Comparison of ENCODE assay signal across 9 cellular contexts in genomic region chr12:121918679-121919038, GRCh38. TPM values are rescaled to one million over a fixed set of nuclear protein-coding genes. Genes with fewer than 3 reads are reported as not detected.
DNase-seq lines count a peak whose midpoint lies in the region; ATAC-seq and TF ChIP-seq lines count a peak whose summit lies in the region.
"Had no signal": no experiment of that assay in that cellular context is flagged by ENCODE, and none has a peak within 500 bp of the region (broad histone marks: within the 10 kb centered on the region; RNA-seq: fewer than 3 reads in every experiment).

No MANE protein-coding gene starts in this region.

- H3K79me2 ChIP-seq in DOHH2 (ENCODE audit: control insufficient read depth, low read length) = peaks cover 24% of the 10 kb centered on the region
- H3K79me2 ChIP-seq in SK-N-SH (ENCODE audit: insufficient read depth) = 0 out of 2 replicates have a peak, but pooled peaks cover 3% of the 10 kb centered on the region

- H3K27ac Mint-ChIP-seq in activated naive CD8-positive, alpha-beta T cell treated with anti-CD3 and anti-CD28 coated beads, Interleukin-2, amount 10 ng/mL, durations not matched to agents 7 days and 5 days = no peak overlapping the region

- H3K4me1 ChIP-seq in DOHH2 (ENCODE audit: control insufficient read depth, low read length) = peaks cover 54% of the 10 kb centered on the region
- peaks cover 13% of the 10 kb centered on the region for H3K4me1 ChIP-seq in mononuclear cell (ENCODE audit: insufficient read depth, low read length)
- H3K4me1 ChIP-seq in SK-N-SH (ENCODE audit: control insufficient read depth in 1 of 2, insufficient read depth in 2 of 2, low read depth in 1 of 2, low read length in 1 of 2) = peaks cover 0 to 10% of the 10 kb centered on the region in 2 experiments; a peak in 1 of 4 replicates

- no peaks in the 10 kb centered on the region for H3K9me2 ChIP-seq in DOHH2 (replicated peaks; ENCODE audit: control insufficient read depth, low read length)
- no peaks in the 10 kb centered on the region for H3K9me2 ChIP-seq in SK-N-SH

- DNase-seq in HFF-Myc (ENCODE audit: extremely low read depth, low read depth) (no peak), NCI-H2029 treated with DMSO at 0.1 percent for 48 hours (lab: John Stamatoyannopoulos, UW) (no peak), SK-N-SH (no peak), SW 1271 (lab: John Stamatoyannopoulos, UW) (no peak)
- DNase-seq in activated naive CD8-positive, alpha-beta T cell treated with anti-CD3 and anti-CD28 coated beads, Interleukin-2, amount 10 ng/mL, durations not matched to agents 7 days and 5 days = no peak

- CTCF ChIA-PET in SK-N-SH (lab: Yijun Ruan, JAX) = no interaction called here

- H3K36me3 ChIP-seq in DOHH2 (ENCODE audit: control insufficient read depth, low read length) (peaks cover 47% of the 10 kb centered on the region), SK-N-SH (replicated peaks in 1 of 2; ENCODE audit: control insufficient read depth in 1 of 2, insufficient read depth in 2 of 2, low read length in 1 of 2) (peaks cover 34 to 46% of the 10 kb centered on the region in 2 experiments)

- peaks cover 2% of the 10 kb centered on the region for H3K36me3 Mint-ChIP-seq in activated naive CD8-positive, alpha-beta T cell treated with anti-CD3 and anti-CD28 coated beads, Interleukin-2, amount 10 ng/mL, durations not matched to agents 7 days and 5 days

- H2AFZ ChIP-seq in SK-N-SH (ENCODE audit: low read depth) = no peak overlapping the region

- H4K20me1 ChIP-seq in DOHH2 (ENCODE audit: control insufficient read depth, insufficient read depth, low read depth, low read length) = no peaks in the 10 kb centered on the region
- no peaks in the 10 kb centered on the region for H4K20me1 ChIP-seq in SK-N-SH (ENCODE audit: insufficient read depth)

- H3K4me3 ChIP-seq in DOHH2 (ENCODE audit: low read length) (peak overlapping the region; percentile 89), HFF-Myc (replicated peaks; ENCODE audit: low read depth, low read length) (peak overlapping the region; percentile 12), mononuclear cell (ENCODE audit: low read length) (peak overlapping the region; percentile 14), SK-N-SH (ENCODE audit: low read depth in 2 of 2, low read length in 1 of 2) (no peak overlapping the region)

- WGBS in SK-N-SH (ENCODE audit: low lambda C conversion rate) = 100% methylated on average over 13 of the region's 22 CpGs

- POLR2A ChIA-PET in activated naive CD8-positive, alpha-beta T cell treated with anti-CD3 and anti-CD28 coated beads, Interleukin-2, amount 10 ng/mL, durations not matched to agents 7 days and 5 days (lab: Charles Lee) = interaction anchor here (0.9 to 1.3 kb wide), 5 partner anchors 9 to 117 kb away, joined by 3 to 4 read pairs (median 3); partner anchors contain the start of gene SETD1B
- POLR2A ChIA-PET in SK-N-SH (lab: Yijun Ruan, JAX) = no interaction called here

- TF ChIP-seq EP300 in SK-N-SH (IDR thresholded peaks at IDR 0.05; ENCODE audit: borderline replicate concordance in 1 of 2, low read depth in 1 of 2, low read length in 1 of 2) = no peak

- H3K9me3 Mint-ChIP-seq in activated naive CD8-positive, alpha-beta T cell treated with anti-CD3 and anti-CD28 coated beads, Interleukin-2, amount 10 ng/mL, durations not matched to agents 7 days and 5 days = no peaks in the 10 kb centered on the region

- H3K9me3 ChIP-seq in DOHH2 (ENCODE audit: control insufficient read depth, insufficient read depth, low read length) = no peaks in the 10 kb centered on the region
- H3K9me3 ChIP-seq in mononuclear cell (ENCODE audit: low read depth, low read length) = no peaks in the 10 kb centered on the region
- no peaks in the 10 kb centered on the region for H3K9me3 ChIP-seq in SK-N-SH

- peak overlapping the region; percentile 84 for H3K4me3 Mint-ChIP-seq in activated naive CD8-positive, alpha-beta T cell treated with anti-CD3 and anti-CD28 coated beads, Interleukin-2, amount 10 ng/mL, durations not matched to agents 7 days and 5 days

- TF ChIP-seq CTCF in DOHH2 (IDR thresholded peaks at IDR 0.05; ENCODE audit: low read depth, low read length, poor library complexity, severe bottlenecking) (no peak), HFF-Myc (IDR thresholded peaks at IDR 0.05; ENCODE audit: low read depth, low read length, missing control alignments) (no peak), SK-N-SH (IDR thresholded peaks at IDR 0.05) (no peak)

- H3F3A ChIP-seq in DOHH2 (ENCODE audit: control insufficient read depth, insufficient read depth) (peaks cover 19% of the 10 kb centered on the region), SK-N-SH (replicated peaks; ENCODE audit: insufficient read depth) (peaks cover 15% of the 10 kb centered on the region)

- no peaks in the 10 kb centered on the region for H3K27me3 ChIP-seq in DOHH2 (ENCODE audit: control insufficient read depth, low read length)
- no peaks in the 10 kb centered on the region for H3K27me3 ChIP-seq in mononuclear cell (ENCODE audit: insufficient read depth, low read length)
- H3K27me3 ChIP-seq in SK-N-SH (ENCODE audit: insufficient read depth) = no peaks in the 10 kb centered on the region

- no peak for TF ChIP-seq RAD21 in SK-N-SH (IDR thresholded peaks at IDR 0.05; ENCODE audit: low read length)

- H3K9ac ChIP-seq in SK-N-SH = no peak overlapping the region

- H3K27ac ChIP-seq in DOHH2 (ENCODE audit: low read depth, low read length) (peak overlapping the region; percentile 78), SK-N-SH (ENCODE audit: low read depth in 2 of 2, low read length in 1 of 2) (no peak overlapping the region)

- H3K4me2 ChIP-seq in DOHH2 (ENCODE audit: low read length) (peak overlapping the region; percentile 97), SK-N-SH (no peak overlapping the region)

- ATAC-seq in activated naive CD8-positive, alpha-beta T cell treated with anti-CD3 and anti-CD28 coated beads, Interleukin-2, amount 10 ng/mL, durations not matched to agents 7 days and 5 days (ENCODE audit: low read depth) = no peak
- no peak for ATAC-seq in HG03025 (IDR thresholded peaks at IDR 0.05; ENCODE audit: low FRiP score, unreplicated experiment)

- H3K27me3 Mint-ChIP-seq in activated naive CD8-positive, alpha-beta T cell treated with anti-CD3 and anti-CD28 coated beads, Interleukin-2, amount 10 ng/mL, durations not matched to agents 7 days and 5 days = no peaks in the 10 kb centered on the region

- H3K4me1 Mint-ChIP-seq in activated naive CD8-positive, alpha-beta T cell treated with anti-CD3 and anti-CD28 coated beads, Interleukin-2, amount 10 ng/mL, durations not matched to agents 7 days and 5 days = peaks cover 8% of the 10 kb centered on the region

TF ChIP-seq in SK-N-SH, 30 proteins besides CTCF, POLR2A, EP300 and RAD21 (continues in another document):
- no peak for TF ChIP-seq USF2 (IDR thresholded peaks at IDR 0.05; ENCODE audit: borderline replicate concordance, low read depth, low read length)
- TF ChIP-seq, protein P1, sequence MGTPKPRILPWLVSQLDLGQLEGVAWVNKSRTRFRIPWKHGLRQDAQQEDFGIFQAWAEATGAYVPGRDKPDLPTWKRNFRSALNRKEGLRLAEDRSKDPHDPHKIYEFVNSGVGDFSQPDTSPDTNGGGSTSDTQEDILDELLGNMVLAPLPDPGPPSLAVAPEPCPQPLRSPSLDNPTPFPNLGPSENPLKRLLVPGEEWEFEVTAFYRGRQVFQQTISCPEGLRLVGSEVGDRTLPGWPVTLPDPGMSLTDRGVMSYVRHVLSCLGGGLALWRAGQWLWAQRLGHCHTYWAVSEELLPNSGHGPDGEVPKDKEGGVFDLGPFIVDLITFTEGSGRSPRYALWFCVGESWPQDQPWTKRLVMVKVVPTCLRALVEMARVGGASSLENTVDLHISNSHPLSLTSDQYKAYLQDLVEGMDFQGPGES (IDR thresholded peaks at IDR 0.05; ENCODE audit: low read depth, low read length) = no peak
- no peak for TF ChIP-seq POLR2AphosphoS5 (IDR thresholded peaks at IDR 0.05; ENCODE audit: low read depth, low read length)
- TF ChIP-seq TEAD4 (IDR thresholded peaks at IDR 0.05; ENCODE audit: borderline replicate concordance, insufficient read depth) = no peak
- TF ChIP-seq NRF1 (IDR thresholded peaks at IDR 0.05; ENCODE audit: low read depth, low read length) = no peak
- TF ChIP-seq PBX3 (IDR thresholded peaks at IDR 0.05) = no peak
- no peak for TF ChIP-seq RXRA (IDR thresholded peaks at IDR 0.05; ENCODE audit: borderline replicate concordance, low read depth)
- TF ChIP-seq MEF2A (IDR thresholded peaks at IDR 0.05; ENCODE audit: borderline replicate concordance, low read depth) = no peak
- no peak for TF ChIP-seq YY1 (IDR thresholded peaks at IDR 0.05; ENCODE audit: low read depth)

RNA-seq across cellular contexts. Expression of gene CFAP251, which starts 0.3 kb away (rescaled TPM):
- 1 to 10 TPM; 1.4 TPM for total RNA-seq in activated naive CD8-positive, alpha-beta T cell treated with anti-CD3 and anti-CD28 coated beads, Interleukin-2, amount 10 ng/mL, durations not matched to agents 7 days and 5 days
- total RNA-seq in mononuclear cell = 0.21 TPM
- polyA plus RNA-seq in SK-N-SH (2012; rRNA removed) = 5.7 and 8.0 TPM in 2 replicates
- polyA plus RNA-seq in SK-N-SH (2012; cell fraction: cytosol; rRNA removed) = 5.4 and 6.0 TPM in 2 replicates
- polyA plus RNA-seq in SK-N-SH (2012; cell fraction: nucleus; rRNA removed) = 10.7 and 15.5 TPM in 2 replicates

RNA-seq across cellular contexts. Expression of gene PSMD9, which starts 30.1 kb away (rescaled TPM):
- total RNA-seq in activated naive CD8-positive, alpha-beta T cell treated with anti-CD3 and anti-CD28 coated beads, Interleukin-2, amount 10 ng/mL, durations not matched to agents 7 days and 5 days = 10 to 100 TPM; 50.8 to 57.9 TPM
- total RNA-seq in mononuclear cell = 25.0 TPM
- polyA plus RNA-seq in SK-N-SH (2012; rRNA removed) = 227 and 234 TPM in 2 replicates
- 116 and 197 TPM in 2 replicates for polyA plus RNA-seq in SK-N-SH (2012; cell fraction: cytosol; rRNA removed)
- polyA plus RNA-seq in SK-N-SH (2012; cell fraction: nucleus; rRNA removed) = 101 and 104 TPM in 2 replicates

RNA-seq across cellular contexts. Expression of gene HPD, which starts 60.0 kb away (rescaled TPM):
- not detected for total RNA-seq in activated naive CD8-positive, alpha-beta T cell treated with anti-CD3 and anti-CD28 coated beads, Interleukin-2, amount 10 ng/mL, durations not matched to agents 7 days and 5 days
- total RNA-seq in mononuclear cell = not detected
- 1.8 and 1.9 TPM in 2 replicates for polyA plus RNA-seq in SK-N-SH (2012; rRNA removed)
- polyA plus RNA-seq in SK-N-SH (2012; cell fraction: cytosol; rRNA removed) = 2.0 TPM in 2 replicates
- 2.2 and 2.8 TPM in 2 replicates for polyA plus RNA-seq in SK-N-SH (2012; cell fraction: nucleus; rRNA removed)
- total RNA-seq: lung microvascular endothelial cell had no signal

Comparison
In these comparisons a context has a peak if more than half of its experiments do, and no peak if none do; other contexts are left out.
1. H3K4me3 ChIP-seq: peak in DOHH2 (single experiment), HFF-Myc (single experiment) and mononuclear cell (single experiment); none in SK-N-SH (0 of 2).